1 cellular context compared by ENCODE assay signal in genomic region chr3:69719292-69719691, GRCh38.
TF ChIP-seq lines count a peak whose summit lies in the region.

No MANE protein-coding gene starts in this region.

TF ChIP-seq in K562, 482 proteins besides CTCF, POLR2A, EP300 and RAD21 (continued from another document and continues in another):
- TF ChIP-seq E2F8 (IDR thresholded peaks at IDR 0.05; ENCODE audit: low read depth, partially characterized antibody) (no peak), RBM34 (IDR thresholded peaks at IDR 0.05; ENCODE audit: borderline replicate concordance, insufficient read depth, low read length) (no peak), ZNF146 (CRISPR knock-in tag; IDR thresholded peaks at IDR 0.05; ENCODE audit: unreplicated experiment) (no peak), NR3C1 (CRISPR knock-in tag; IDR thresholded peaks at IDR 0.05) (no peak), ATF2 (CRISPR knock-in tag; IDR thresholded peaks at IDR 0.05) (no peak), ZNF431 (CRISPR knock-in tag; IDR thresholded peaks at IDR 0.05) (no peak), TSHZ1 (CRISPR knock-in tag; IDR thresholded peaks at IDR 0.05) (no peak), ZNF778 (CRISPR knock-in tag; IDR thresholded peaks at IDR 0.05) (no peak), ID3 (CRISPR knock-in tag; IDR thresholded peaks at IDR 0.05) (no peak), ID3 (tag; IDR thresholded peaks at IDR 0.05) (no peak), ZNF518B (CRISPR knock-in tag; IDR thresholded peaks at IDR 0.05) (no peak), NFATC3 (IDR thresholded peaks at IDR 0.05) (no peak), CBX3 (IDR thresholded peaks at IDR 0.05; ENCODE audit: borderline replicate concordance in 1 of 2, low read length in 2 of 2) (no peak), ZFP36 (IDR thresholded peaks at IDR 0.05; ENCODE audit: low read depth, low read length, partially characterized antibody) (no peak), GATAD2A (IDR thresholded peaks at IDR 0.05) (peak; percentile 48; the same call in 1 of the 2 replicates), SMAD2 (IDR thresholded peaks at IDR 0.05; ENCODE audit: low read depth, low read length) (no peak), CBX2 (IDR thresholded peaks at IDR 0.05; ENCODE audit: insufficient read depth, low read length, poor library complexity, severe bottlenecking) (no peak), RBM15 (IDR thresholded peaks at IDR 0.05; ENCODE audit: insufficient read depth, low read length) (no peak), MGA (IDR thresholded peaks at IDR 0.05) (no peak), SIN3A (IDR thresholded peaks at IDR 0.05; ENCODE audit: borderline replicate concordance in 2 of 2, control insufficient read depth in 1 of 2, low read depth in 2 of 2, low read length in 2 of 2) (no peak), HDAC8 (tag; IDR thresholded peaks at IDR 0.05) (no peak), HMGN3 (IDR thresholded peaks at IDR 0.05; ENCODE audit: borderline replicate concordance, extremely low read depth, insufficient read length, low read depth, low read length) (peak; percentile 39), CHD1 (IDR thresholded peaks at IDR 0.05; ENCODE audit: low read length) (no peak), IFI16 (CRISPR knock-in tag; IDR thresholded peaks at IDR 0.05) (no peak), ZNF511 (CRISPR knock-in tag; IDR thresholded peaks at IDR 0.05) (no peak), MNT (conservative IDR thresholded peaks at IDR 0.05) (peak in 1 of 2 experiments; percentile 40; a peak in 1 of 4 replicates), POLR2B (IDR thresholded peaks at IDR 0.05; ENCODE audit: low read depth, partially characterized antibody) (no peak), ZSCAN29 (IDR thresholded peaks at IDR 0.05) (no peak), HDAC1 (IDR thresholded peaks at IDR 0.05) (peak in 1 of 2 experiments; percentile 43; a peak in 1 of 4 replicates), FOXP1 (CRISPR knock-in tag; IDR thresholded peaks at IDR 0.05) (no peak), RBM22 (IDR thresholded peaks at IDR 0.05; ENCODE audit: low read depth, low read length, poor library complexity, severe bottlenecking) (no peak)
